Comparison of ENCODE assay signal across 1 cellular context in the genomic region with DNA sequence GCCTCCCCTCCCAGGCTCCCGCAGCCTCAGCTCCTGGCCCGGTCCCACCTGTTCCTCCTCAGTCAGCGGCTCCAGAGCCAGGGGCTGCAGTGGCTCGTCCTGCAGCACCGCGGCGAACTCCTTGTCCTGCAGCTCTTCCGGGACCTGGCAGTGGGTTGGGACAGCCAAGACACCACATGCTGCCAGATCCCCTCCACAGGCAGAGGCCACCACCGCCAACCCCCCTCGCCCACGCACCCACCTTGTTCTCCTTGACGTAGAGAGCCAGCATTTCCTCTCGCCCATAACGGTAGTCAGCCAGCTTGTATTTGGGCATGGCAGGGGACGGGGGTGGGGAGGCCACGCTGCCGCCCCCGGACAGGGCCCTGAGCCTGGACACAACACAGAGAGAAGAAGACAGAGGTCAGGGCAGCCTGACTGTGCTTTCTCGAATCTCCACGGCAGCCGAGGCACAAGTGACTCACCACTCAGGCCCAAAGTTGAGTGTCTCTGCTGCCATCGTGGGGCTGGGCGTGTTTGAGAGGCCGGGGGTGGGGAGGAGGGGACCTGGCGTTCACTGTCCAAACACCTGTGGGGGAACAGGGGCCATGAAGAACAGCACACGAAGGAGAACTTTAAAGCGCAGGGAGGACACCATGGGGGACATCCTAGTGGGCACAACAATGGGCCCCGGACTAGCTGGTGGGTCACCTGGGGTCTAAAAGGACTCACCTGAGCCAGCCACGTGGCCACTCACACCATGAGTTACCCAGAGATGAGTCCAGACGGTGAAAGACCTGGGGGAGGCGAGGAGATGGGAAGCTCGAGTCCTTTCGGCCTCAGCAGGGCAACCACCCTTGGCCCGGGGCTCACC.
TF ChIP-seq lines count a peak whose summit lies in the region.

No MANE protein-coding gene starts in this region.

TF ChIP-seq in HepG2, 621 proteins besides CTCF, POLR2A, EP300 and RAD21:
- TF ChIP-seq ISL2 (CRISPR knock-in tag; IDR thresholded peaks at IDR 0.05) (no peak), RBFOX2 (IDR thresholded peaks at IDR 0.05; ENCODE audit: low read depth, low read length) (peak; percentile 43), GATA4 (IDR thresholded peaks at IDR 0.05; ENCODE audit: borderline replicate concordance, low read depth) (no peak)
- TF ChIP-seq, protein P1, sequence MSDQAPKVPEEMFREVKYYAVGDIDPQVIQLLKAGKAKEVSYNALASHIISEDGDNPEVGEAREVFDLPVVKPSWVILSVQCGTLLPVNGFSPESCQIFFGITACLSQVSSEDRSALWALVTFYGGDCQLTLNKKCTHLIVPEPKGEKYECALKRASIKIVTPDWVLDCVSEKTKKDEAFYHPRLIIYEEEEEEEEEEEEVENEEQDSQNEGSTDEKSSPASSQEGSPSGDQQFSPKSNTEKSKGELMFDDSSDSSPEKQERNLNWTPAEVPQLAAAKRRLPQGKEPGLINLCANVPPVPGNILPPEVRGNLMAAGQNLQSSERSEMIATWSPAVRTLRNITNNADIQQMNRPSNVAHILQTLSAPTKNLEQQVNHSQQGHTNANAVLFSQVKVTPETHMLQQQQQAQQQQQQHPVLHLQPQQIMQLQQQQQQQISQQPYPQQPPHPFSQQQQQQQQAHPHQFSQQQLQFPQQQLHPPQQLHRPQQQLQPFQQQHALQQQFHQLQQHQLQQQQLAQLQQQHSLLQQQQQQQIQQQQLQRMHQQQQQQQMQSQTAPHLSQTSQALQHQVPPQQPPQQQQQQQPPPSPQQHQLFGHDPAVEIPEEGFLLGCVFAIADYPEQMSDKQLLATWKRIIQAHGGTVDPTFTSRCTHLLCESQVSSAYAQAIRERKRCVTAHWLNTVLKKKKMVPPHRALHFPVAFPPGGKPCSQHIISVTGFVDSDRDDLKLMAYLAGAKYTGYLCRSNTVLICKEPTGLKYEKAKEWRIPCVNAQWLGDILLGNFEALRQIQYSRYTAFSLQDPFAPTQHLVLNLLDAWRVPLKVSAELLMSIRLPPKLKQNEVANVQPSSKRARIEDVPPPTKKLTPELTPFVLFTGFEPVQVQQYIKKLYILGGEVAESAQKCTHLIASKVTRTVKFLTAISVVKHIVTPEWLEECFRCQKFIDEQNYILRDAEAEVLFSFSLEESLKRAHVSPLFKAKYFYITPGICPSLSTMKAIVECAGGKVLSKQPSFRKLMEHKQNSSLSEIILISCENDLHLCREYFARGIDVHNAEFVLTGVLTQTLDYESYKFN (CRISPR knock-in tag; conservative IDR thresholded peaks at IDR 0.05) = no peak
